In the genomic region with DNA sequence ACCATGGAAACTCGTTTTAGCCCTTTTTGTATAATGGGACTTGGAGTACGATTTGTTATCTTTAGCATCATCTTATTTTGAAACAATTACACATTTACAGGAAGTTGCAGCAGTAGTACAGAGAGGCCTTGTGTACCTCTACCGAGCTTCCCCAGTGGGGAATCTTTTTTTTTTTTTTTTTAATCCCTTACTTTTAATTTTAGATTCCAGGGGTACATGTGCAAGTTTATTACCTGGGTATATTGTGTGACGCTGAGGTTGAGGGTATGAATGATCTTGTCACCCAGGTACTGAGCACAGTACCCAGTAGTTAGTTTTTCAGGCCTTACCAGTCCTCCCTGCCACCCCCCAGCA, we compare ENCODE assay signal across 1 cellular context.
TF ChIP-seq lines count a peak whose summit lies in the region.

No MANE protein-coding gene starts in this region.

TF ChIP-seq in endothelial cell of umbilical vein, 7 proteins besides CTCF, POLR2A, EP300 and RAD21:
- TF ChIP-seq MAX (IDR thresholded peaks at IDR 0.05; ENCODE audit: insufficient read depth, insufficient read length) = no peak
- TF ChIP-seq FOS (IDR thresholded peaks at IDR 0.05; ENCODE audit: borderline replicate concordance, insufficient read depth, low read length) = no peak
- no peak for TF ChIP-seq GATA2 (IDR thresholded peaks at IDR 0.05; ENCODE audit: insufficient read depth, insufficient read length, low read depth, low read length)
- TF ChIP-seq EZH2 (IDR thresholded peaks at IDR 0.05; ENCODE audit: borderline replicate concordance, low read depth, low read length, severe bottlenecking) = no peak
- no peak for TF ChIP-seq MYC (IDR thresholded peaks at IDR 0.05; ENCODE audit: low read depth, low read length)
- TF ChIP-seq POLR2AphosphoS5 (IDR thresholded peaks at IDR 0.05; ENCODE audit: insufficient read depth, low read depth, low read length) = no peak
- no peak for TF ChIP-seq JUN (IDR thresholded peaks at IDR 0.05; ENCODE audit: borderline replicate concordance, insufficient read depth, insufficient read length, low read depth)
